21 cellular contexts compared by ENCODE assay signal in genomic region chr2:24878341-24878740, GRCh38.
"Had no signal": no experiment of that assay in that cellular context is flagged by ENCODE, and none has a peak within 500 bp of the region (broad histone marks: within the 10 kb centered on the region; RNA-seq: fewer than 3 reads in every experiment).

No MANE protein-coding gene starts in this region.

- ATAC-seq: left colon; naive thymus-derived CD4-positive, alpha-beta T cell; right lobe of liver; stimulated activated memory B cell treated with anti-CD40 and anti-IgM and Interleukin-4, amounts not matched to agents 10 μg/mL and 1 μg/mL and 100 μg/mL, for 72 hours had no signal

- H3K9me3 Mint-ChIP-seq: activated CD4-positive, alpha-beta T cell treated with anti-CD3 and anti-CD28 coated beads, Interleukin-2, amount 10 ng/mL, durations not matched to agents 7 days and 5 days; activated naive CD8-positive, alpha-beta T cell treated with anti-CD3 and anti-CD28 coated beads for 36 hours; central memory CD8-positive, alpha-beta T cell; neural crest cell; stimulated activated memory B cell treated with anti-CD40 and anti-IgM and Interleukin-4, amounts not matched to agents 10 μg/mL and 1 μg/mL and 100 μg/mL, for 72 hours had no signal

- H3K27ac Mint-ChIP-seq: activated CD4-positive, alpha-beta T cell treated with anti-CD3 and anti-CD28 coated beads, Interleukin-2, amount 10 ng/mL, durations not matched to agents 7 days and 5 days; activated naive CD8-positive, alpha-beta T cell treated with anti-CD3 and anti-CD28 coated beads for 36 hours; stimulated activated memory B cell treated with anti-CD40 and anti-IgM and Interleukin-4, amounts not matched to agents 10 μg/mL and 1 μg/mL and 100 μg/mL, for 72 hours had no signal

- H3K9me3 ChIP-seq: breast epithelium, right lobe of liver had no signal

- DNase-seq: activated CD4-positive, alpha-beta T cell treated with anti-CD3 and anti-CD28 coated beads, Interleukin-2, amount 10 ng/mL, durations not matched to agents 7 days and 5 days; activated CD4-positive, CD25-positive, alpha-beta regulatory T cell treated with anti-CD3 and anti-CD28 coated beads, Interleukin-2, amount 50 U/mL, for 72 hours; activated naive CD4-positive, alpha-beta T cell; activated naive CD8-positive, alpha-beta T cell treated with anti-CD3 and anti-CD28 coated beads for 36 hours; activated T-cell treated with anti-CD3 and anti-CD28 coated beads, Interleukin-2, amount 50 U/mL, for 1 hour; foreskin melanocyte; hypothalamus; islet precursor cell; left colon; naive thymus-derived CD4-positive, alpha-beta T cell; occipital lobe; right lobe of liver; stimulated activated CD4-positive, alpha-beta T cell treated with anti-CD3 and anti-CD28 coated beads, Interleukin-2, amount 100 ng/mL, for 24 hours; T-helper 1 cell; WERI-Rb-1 had no signal

- H3K4me3 ChIP-seq: breast epithelium, lung, right lobe of liver, skin epidermis had no signal

- H3K4me1 ChIP-seq: breast epithelium, right lobe of liver had no signal

- H3K27me3 Mint-ChIP-seq: activated CD4-positive, alpha-beta T cell treated with anti-CD3 and anti-CD28 coated beads, Interleukin-2, amount 10 ng/mL, durations not matched to agents 7 days and 5 days; activated naive CD8-positive, alpha-beta T cell treated with anti-CD3 and anti-CD28 coated beads for 36 hours; central memory CD8-positive, alpha-beta T cell; naive thymus-derived CD4-positive, alpha-beta T cell; stimulated activated memory B cell treated with anti-CD40 and anti-IgM and Interleukin-4, amounts not matched to agents 10 μg/mL and 1 μg/mL and 100 μg/mL, for 72 hours had no signal

- H3K27ac ChIP-seq: right lobe of liver, WERI-Rb-1 had no signal

- H3K4me3 Mint-ChIP-seq: activated CD4-positive, alpha-beta T cell treated with anti-CD3 and anti-CD28 coated beads, Interleukin-2, amount 10 ng/mL, durations not matched to agents 7 days and 5 days; activated naive CD8-positive, alpha-beta T cell treated with anti-CD3 and anti-CD28 coated beads for 36 hours; central memory CD8-positive, alpha-beta T cell; naive thymus-derived CD4-positive, alpha-beta T cell; neural crest cell; stimulated activated memory B cell treated with anti-CD40 and anti-IgM and Interleukin-4, amounts not matched to agents 10 μg/mL and 1 μg/mL and 100 μg/mL, for 72 hours had no signal

- H3K27me3 ChIP-seq: breast epithelium, right lobe of liver had no signal

- H3K36me3 ChIP-seq: breast epithelium, right lobe of liver had no signal
